Comparison of ENCODE assay signal across 9 cellular contexts in the genomic region with DNA sequence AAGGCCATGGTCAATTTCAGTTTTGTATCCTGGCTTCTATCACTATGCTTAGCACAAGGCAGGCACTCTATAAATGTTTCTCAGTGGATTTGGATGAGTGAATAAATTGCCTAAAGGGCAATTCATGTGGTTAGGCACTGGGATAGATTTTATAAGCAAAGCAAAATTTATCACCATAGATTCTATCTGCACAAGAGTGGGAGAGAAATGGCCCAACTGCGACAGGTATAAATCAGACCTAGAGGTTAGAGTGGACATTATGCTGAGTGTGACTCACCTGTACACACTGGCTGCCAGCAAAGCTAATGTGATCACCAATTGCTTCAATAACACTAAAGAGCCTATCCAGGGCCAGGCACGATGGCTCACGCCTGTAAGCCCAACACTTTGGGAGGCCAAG.
"Had no signal": no experiment of that assay in that cellular context is flagged by ENCODE, and none has a peak within 500 bp of the region (broad histone marks: within the 10 kb centered on the region; RNA-seq: fewer than 3 reads in every experiment).

No MANE protein-coding gene starts in this region.

- H3K4me1 ChIP-seq: HAP-1 had no signal

- ATAC-seq: HCT116, HepG2 had no signal

- DNase-seq: GM23248, GOT3, H7, HFFc6, KBM-7 had no signal

- H3K27ac ChIP-seq: GM23248, HL-60 had no signal

- H2AFZ ChIP-seq: GM23248 had no signal

- H3K4me3 ChIP-seq: GM23248, HAP-1 had no signal

- H3K9me3 ChIP-seq: HAP-1 had no signal

- H3K9ac ChIP-seq: GM23248 had no signal

- H3K36me3 ChIP-seq: HAP-1 had no signal
